In genomic region chr12:74509886-74510285, GRCh38 we compare ENCODE assay signal across 1 cellular context.
TF ChIP-seq lines count a peak whose summit lies in the region.

No MANE protein-coding gene starts in this region.

TF ChIP-seq in K562, 482 proteins besides CTCF, POLR2A, EP300 and RAD21 (continued from another document):
- TF ChIP-seq MEF2A (IDR thresholded peaks at IDR 0.05; ENCODE audit: control insufficient read depth, low read depth, low read length): no peak
- TF ChIP-seq FIP1L1 (IDR thresholded peaks at IDR 0.05; ENCODE audit: low read depth, low read length, poor library complexity, severe bottlenecking): no peak
- TF ChIP-seq ETV5 (CRISPR knock-in tag; IDR thresholded peaks at IDR 0.05; ENCODE audit: low read depth): no peak
- no peak for TF ChIP-seq SRSF9 (IDR thresholded peaks at IDR 0.05; ENCODE audit: borderline replicate concordance, low read depth, low read length)
- no peak for TF ChIP-seq ZNF277 (CRISPR knock-in tag; IDR thresholded peaks at IDR 0.05; ENCODE audit: borderline replicate concordance)
- TF ChIP-seq POU5F1 (IDR thresholded peaks at IDR 0.05; ENCODE audit: borderline replicate concordance, low read depth, low read length, partially characterized antibody): no peak
- no peak for TF ChIP-seq NFIX (CRISPR knock-in tag; IDR thresholded peaks at IDR 0.05; ENCODE audit: low read depth)
